Comparison of ENCODE assay signal across 39 cellular contexts in the genomic region with DNA sequence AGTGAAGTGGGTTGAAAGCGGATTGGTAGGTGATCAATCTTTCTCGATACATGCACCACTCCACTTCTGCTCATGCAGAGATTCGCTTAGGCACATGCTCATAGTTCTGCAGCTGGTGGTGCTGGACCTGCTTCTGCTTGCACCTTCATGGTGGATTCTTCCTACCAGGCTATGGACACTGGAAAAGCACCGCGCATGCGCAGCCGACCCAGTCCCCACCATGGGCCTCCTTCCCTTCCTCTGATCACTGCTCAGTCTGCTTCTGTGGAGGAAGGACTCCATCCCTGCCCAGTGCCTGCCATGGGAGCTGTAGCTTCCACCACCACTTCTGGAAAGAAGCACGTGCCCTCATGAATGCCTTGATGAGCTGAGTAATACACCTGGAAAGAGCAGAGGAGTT.
"Had no signal": no experiment of that assay in that cellular context is flagged by ENCODE, and none has a peak within 500 bp of the region (broad histone marks: within the 10 kb centered on the region; RNA-seq: fewer than 3 reads in every experiment).

No MANE protein-coding gene starts in this region.

- H3K27me3 Mint-ChIP-seq: activated CD4-positive, alpha-beta memory T cell treated with anti-CD3 and anti-CD28 coated beads, Interleukin-2, amount 10 ng/mL, durations not matched to agents 7 days and 5 days; activated CD4-positive, alpha-beta T cell treated with anti-CD3 and anti-CD28 coated beads for 36 hours; activated CD4-positive, alpha-beta T cell treated with anti-CD3 and anti-CD28 coated beads, Interleukin-2, amount 10 ng/mL, durations not matched to agents 7 days and 5 days; activated naive CD4-positive, alpha-beta T cell treated with anti-CD3 and anti-CD28 coated beads, Interleukin-2, amount 10 ng/mL, durations not matched to agents 7 days and 5 days; activated naive CD4-positive, alpha-beta T cell treated with anti-CD3 and anti-CD28 coated beads, Interleukin-2, amount 50 U/mL, for 24 hours; activated naive CD8-positive, alpha-beta T cell; activated naive CD8-positive, alpha-beta T cell treated with anti-CD3 and anti-CD28 coated beads, Interleukin-2, amount 10 ng/mL, durations not matched to agents 7 days and 5 days; activated naive CD8-positive, alpha-beta T cell treated with anti-CD3 and anti-CD28 coated beads, Interleukin-2, amount 50 U/mL, for 24 hours; activated T-cell treated with anti-CD3 and anti-CD28 coated beads, Interleukin-2, amount 50 U/mL, for 24 hours; brain; central memory CD8-positive, alpha-beta T cell had no signal

- H3K27me3 ChIP-seq: ascending aorta, cardiac muscle cell had no signal

- H3K4me3 ChIP-seq: ascending aorta, cardiac muscle cell had no signal

- H3K36me3 Mint-ChIP-seq: activated naive CD4-positive, alpha-beta T cell treated with anti-CD3 and anti-CD28 coated beads, Interleukin-2, amount 10 ng/mL, durations not matched to agents 7 days and 5 days; activated naive CD4-positive, alpha-beta T cell treated with anti-CD3 and anti-CD28 coated beads, Interleukin-2, amount 50 U/mL, for 24 hours; activated naive CD8-positive, alpha-beta T cell; activated naive CD8-positive, alpha-beta T cell treated with anti-CD3 and anti-CD28 coated beads, Interleukin-2, amount 10 ng/mL, durations not matched to agents 7 days and 5 days; brain; WTC11 had no signal

- FAIRE-seq: bronchial epithelial cell, TTC549 had no signal

- H3K4me1 ChIP-seq: ascending aorta had no signal

- ATAC-seq: activated CD4-positive, alpha-beta T cell treated with anti-CD3 and anti-CD28 coated beads for 36 hours; activated CD8-positive, alpha-beta T cell treated with anti-CD3 and anti-CD28 coated beads, Interleukin-2, amount 10 ng/mL, durations not matched to agents 7 days and 5 days; activated naive CD8-positive, alpha-beta T cell treated with anti-CD3 and anti-CD28 coated beads, Interleukin-2, amount 50 U/mL, for 24 hours; WTC11 had no signal

- H3K27ac ChIP-seq: ascending aorta, cardiac muscle cell, WERI-Rb-1 had no signal

- H3K9me3 Mint-ChIP-seq: activated CD4-positive, alpha-beta T cell treated with anti-CD3 and anti-CD28 coated beads, Interleukin-2, amount 10 ng/mL, durations not matched to agents 7 days and 5 days; activated naive CD4-positive, alpha-beta T cell treated with anti-CD3 and anti-CD28 coated beads, Interleukin-2, amount 50 U/mL, for 24 hours; activated naive CD8-positive, alpha-beta T cell treated with anti-CD3 and anti-CD28 coated beads, Interleukin-2, amount 50 U/mL, for 24 hours; brain; T-helper 2 cell treated with Interferon-gamma antibody and Interleukin-4, amounts not matched to agents 5 μg/mL and 100 μg/mL, for 36 hours; WTC11 had no signal

- H3K36me3 ChIP-seq: ascending aorta, cardiac muscle cell, WERI-Rb-1 had no signal

- H3K4me1 Mint-ChIP-seq: activated CD4-positive, alpha-beta memory T cell treated with anti-CD3 and anti-CD28 coated beads, Interleukin-2, amount 10 ng/mL, durations not matched to agents 7 days and 5 days; activated CD4-positive, alpha-beta T cell treated with anti-CD3 and anti-CD28 coated beads for 36 hours; activated CD4-positive, alpha-beta T cell treated with anti-CD3 and anti-CD28 coated beads, Interleukin-2, amount 10 ng/mL, durations not matched to agents 7 days and 5 days; activated naive CD4-positive, alpha-beta T cell treated with anti-CD3 and anti-CD28 coated beads, Interleukin-2, amount 10 ng/mL, durations not matched to agents 7 days and 5 days; activated naive CD4-positive, alpha-beta T cell treated with anti-CD3 and anti-CD28 coated beads, Interleukin-2, amount 50 U/mL, for 24 hours; activated naive CD8-positive, alpha-beta T cell treated with anti-CD3 and anti-CD28 coated beads, Interleukin-2, amount 10 ng/mL, durations not matched to agents 7 days and 5 days; activated naive CD8-positive, alpha-beta T cell treated with anti-CD3 and anti-CD28 coated beads, Interleukin-2, amount 50 U/mL, for 24 hours; brain; central memory CD8-positive, alpha-beta T cell; WTC11 had no signal

- H3K4me3 Mint-ChIP-seq: activated CD4-positive, alpha-beta memory T cell treated with anti-CD3 and anti-CD28 coated beads, Interleukin-2, amount 10 ng/mL, durations not matched to agents 7 days and 5 days; activated CD4-positive, alpha-beta T cell treated with anti-CD3 and anti-CD28 coated beads for 36 hours; activated CD4-positive, alpha-beta T cell treated with anti-CD3 and anti-CD28 coated beads, Interleukin-2, amount 10 ng/mL, durations not matched to agents 7 days and 5 days; activated CD8-positive, alpha-beta T cell treated with anti-CD3 and anti-CD28 coated beads, Interleukin-2, amount 10 ng/mL, durations not matched to agents 7 days and 5 days; activated naive CD4-positive, alpha-beta T cell treated with anti-CD3 and anti-CD28 coated beads, Interleukin-2, amount 10 ng/mL, durations not matched to agents 7 days and 5 days; activated naive CD4-positive, alpha-beta T cell treated with anti-CD3 and anti-CD28 coated beads, Interleukin-2, amount 50 U/mL, for 24 hours; activated naive CD8-positive, alpha-beta T cell; activated naive CD8-positive, alpha-beta T cell treated with anti-CD3 and anti-CD28 coated beads, Interleukin-2, amount 10 ng/mL, durations not matched to agents 7 days and 5 days; activated naive CD8-positive, alpha-beta T cell treated with anti-CD3 and anti-CD28 coated beads, Interleukin-2, amount 50 U/mL, for 24 hours; activated T-cell treated with anti-CD3 and anti-CD28 coated beads, Interleukin-2, amount 50 U/mL, for 24 hours; brain; central memory CD8-positive, alpha-beta T cell; T-helper 1 cell treated with Interleukin-12 subunit alpha and Interleukin-12 subunit beta and Interleukin-4 antibody, amounts not matched to agents 30 μg/mL and 1 μg/mL, for 36 hours; T-helper 2 cell treated with Interferon-gamma antibody and Interleukin-4, amounts not matched to agents 5 μg/mL and 100 μg/mL, for 36 hours; WTC11 had no signal

- DNase-seq: activated CD4-positive, alpha-beta memory T cell treated with anti-CD3 and anti-CD28 coated beads, Interleukin-2, amount 10 ng/mL, durations not matched to agents 7 days and 5 days; activated CD4-positive, alpha-beta T cell treated with anti-CD3 and anti-CD28 coated beads for 1 hour; activated CD4-positive, alpha-beta T cell treated with anti-CD3 and anti-CD28 coated beads for 36 hours; activated CD4-positive, alpha-beta T cell treated with anti-CD3 and anti-CD28 coated beads for 48 hours; activated CD4-positive, alpha-beta T cell treated with anti-CD3 and anti-CD28 coated beads, Interleukin-2, amount 10 ng/mL, durations not matched to agents 7 days and 5 days; activated CD4-positive, alpha-beta T cell treated with anti-CD3 and anti-CD28 coated beads, Interleukin-2, amount 50 U/mL, for 48 hours; activated CD4-positive, CD25-positive, alpha-beta regulatory T cell; activated CD8-positive, alpha-beta memory T cell treated with anti-CD3 and anti-CD28 coated beads for 24 hours; activated CD8-positive, alpha-beta memory T cell treated with anti-CD3 and anti-CD28 coated beads, Interleukin-2, amount 50 U/mL, for 4 hours; activated CD8-positive, alpha-beta T cell treated with anti-CD3 and anti-CD28 coated beads, Interleukin-2, amount 10 ng/mL, durations not matched to agents 7 days and 5 days; activated effector memory CD4-positive, alpha-beta T cell treated with Interleukin-2 at 50 U/mL for 16 hours; activated gamma-delta T cell; activated naive CD4-positive, alpha-beta T cell treated with anti-CD3 and anti-CD28 coated beads, Interleukin-2, amount 10 ng/mL, durations not matched to agents 7 days and 5 days; activated naive CD4-positive, alpha-beta T cell treated with Interleukin-2 at 50 U/mL for 16 hours; activated naive CD8-positive, alpha-beta T cell treated with anti-CD3 and anti-CD28 coated beads, Interleukin-2, amount 10 ng/mL, durations not matched to agents 7 days and 5 days; activated naive CD8-positive, alpha-beta T cell treated with anti-CD3 and anti-CD28 coated beads, Interleukin-2, amount 50 U/mL, for 24 hours; activated T-cell treated with anti-CD3 and anti-CD28 coated beads, Interleukin-2, amount 50 U/mL, for 24 hours; activated T-cell treated with anti-CD3 and anti-CD28 coated beads, Interleukin-2, amount 50 U/mL, for 48 hours; amygdala; anterior cingulate cortex; caudate nucleus; cerebellar nuclear complex; SW 1271; T-helper 1 cell; T-helper 2 cell; T-helper 9 cell; WERI-Rb-1 had no signal

- H3K27ac Mint-ChIP-seq: activated CD4-positive, alpha-beta memory T cell treated with anti-CD3 and anti-CD28 coated beads, Interleukin-2, amount 10 ng/mL, durations not matched to agents 7 days and 5 days; activated CD4-positive, alpha-beta T cell treated with anti-CD3 and anti-CD28 coated beads for 36 hours; activated CD4-positive, alpha-beta T cell treated with anti-CD3 and anti-CD28 coated beads, Interleukin-2, amount 10 ng/mL, durations not matched to agents 7 days and 5 days; activated CD8-positive, alpha-beta T cell treated with anti-CD3 and anti-CD28 coated beads, Interleukin-2, amount 10 ng/mL, durations not matched to agents 7 days and 5 days; activated naive CD4-positive, alpha-beta T cell treated with anti-CD3 and anti-CD28 coated beads, Interleukin-2, amount 10 ng/mL, durations not matched to agents 7 days and 5 days; activated naive CD4-positive, alpha-beta T cell treated with anti-CD3 and anti-CD28 coated beads, Interleukin-2, amount 50 U/mL, for 24 hours; activated naive CD8-positive, alpha-beta T cell; activated naive CD8-positive, alpha-beta T cell treated with anti-CD3 and anti-CD28 coated beads, Interleukin-2, amount 10 ng/mL, durations not matched to agents 7 days and 5 days; activated naive CD8-positive, alpha-beta T cell treated with anti-CD3 and anti-CD28 coated beads, Interleukin-2, amount 50 U/mL, for 24 hours; activated T-cell treated with anti-CD3 and anti-CD28 coated beads, Interleukin-2, amount 50 U/mL, for 24 hours; activated T-helper 2 cell treated with anti-CD3 and anti-CD28 coated beads, Interferon-gamma antibody, Interleukin-2, Interleukin-4, amounts not matched to agents 10 μg/mL and 5 μg/mL and 100 μg/mL, durations not matched to agents 14 hours and 24 hours and 36 hours; brain; T-helper 1 cell treated with Interleukin-12 subunit alpha and Interleukin-12 subunit beta and Interleukin-4 antibody, amounts not matched to agents 30 μg/mL and 1 μg/mL, for 36 hours; T-helper 2 cell treated with Interferon-gamma antibody and Interleukin-4, amounts not matched to agents 5 μg/mL and 100 μg/mL, for 36 hours; WTC11 had no signal

- H3K9me3 ChIP-seq: ascending aorta had no signal
